32 cellular contexts compared by ENCODE assay signal in the genomic region with DNA sequence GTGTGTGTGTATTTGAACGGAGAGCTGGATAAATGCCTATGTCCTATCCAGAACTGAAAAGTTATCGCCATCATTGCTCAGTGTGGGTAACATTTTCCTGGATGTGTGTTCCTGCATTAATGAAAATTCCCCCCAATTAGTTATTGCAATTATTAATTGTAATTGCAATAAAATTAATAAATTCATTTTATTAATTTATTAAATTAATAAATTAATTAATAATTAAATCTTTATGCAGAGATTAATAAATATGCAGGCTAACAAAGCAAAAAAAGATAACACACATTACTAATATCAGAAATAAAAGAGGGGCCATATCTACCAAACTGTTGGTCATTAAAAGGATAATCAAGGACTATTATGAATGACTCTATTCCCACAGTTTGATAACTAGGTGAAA. TPM values are rescaled to one million over a fixed set of nuclear protein-coding genes. Genes with fewer than 3 reads are reported as not detected.
"Had no signal": no experiment of that assay in that cellular context is flagged by ENCODE, and none has a peak within 500 bp of the region (broad histone marks: within the 10 kb centered on the region; RNA-seq: fewer than 3 reads in every experiment).

No MANE protein-coding gene starts in this region.

- H3K9me3 ChIP-seq: esophagus squamous epithelium, heart right ventricle, left lung, lower lobe of right lung, mucosa of descending colon had no signal

- H3K36me3 ChIP-seq: esophagus squamous epithelium, heart right ventricle, left lung, lower lobe of right lung had no signal

- H3K27ac ChIP-seq: coronary artery, dorsolateral prefrontal cortex, epithelial cell of prostate, esophagus squamous epithelium, heart right ventricle, left lung, lower lobe of right lung had no signal

- ATAC-seq: esophagus mucosa, heart right ventricle, left cardiac atrium, left lung, left ventricle myocardium superior, lower lobe of right lung, mucosa of descending colon had no signal

- DNase-seq: dermis blood vessel endothelial cell; dorsolateral prefrontal cortex; effector CD4-positive, alpha-beta T cell; effector memory CD4-positive, alpha-beta T cell; erythroblast; esophagus squamous epithelium; foreskin fibroblast; foreskin melanocyte; glutamatergic neuron; head of caudate nucleus; heart right ventricle; hippocampal formation; left cardiac atrium; left lung; left ventricle myocardium superior; lower lobe of right lung; mesenchymal stem cell; mucosa of descending colon; naive B cell had no signal

- H3K4me3 ChIP-seq: coronary artery, dorsolateral prefrontal cortex, esophagus squamous epithelium, heart right ventricle, left lung, lower lobe of right lung, mucosa of descending colon had no signal

- FAIRE-seq: colon, islet of Langerhans, keratinocyte had no signal

- H3K4me1 ChIP-seq: esophagus squamous epithelium, heart right ventricle, left lung, lower lobe of right lung had no signal

- H3K27me3 ChIP-seq: dorsolateral prefrontal cortex, heart right ventricle, left lung had no signal

RNA-seq across cellular contexts. Expression of gene RFPL3, which starts 3.6 kb away (rescaled TPM):
- total RNA-seq: dermis blood vessel endothelial cell, esophagus mucosa, esophagus squamous epithelium, glomerular endothelial cell, heart right ventricle, kidney epithelial cell, left cardiac atrium, left lung, left ventricle myocardium superior, lower leg skin, lower lobe of right lung, lung microvascular endothelial cell, mesenteric fat pad, mesothelial cell of epicardium, mucosa of descending colon, myocyte had no signal
- polyA plus RNA-seq: heart right ventricle, keratinocyte had no signal
